8 cellular contexts compared by ENCODE assay signal in the genomic region with DNA sequence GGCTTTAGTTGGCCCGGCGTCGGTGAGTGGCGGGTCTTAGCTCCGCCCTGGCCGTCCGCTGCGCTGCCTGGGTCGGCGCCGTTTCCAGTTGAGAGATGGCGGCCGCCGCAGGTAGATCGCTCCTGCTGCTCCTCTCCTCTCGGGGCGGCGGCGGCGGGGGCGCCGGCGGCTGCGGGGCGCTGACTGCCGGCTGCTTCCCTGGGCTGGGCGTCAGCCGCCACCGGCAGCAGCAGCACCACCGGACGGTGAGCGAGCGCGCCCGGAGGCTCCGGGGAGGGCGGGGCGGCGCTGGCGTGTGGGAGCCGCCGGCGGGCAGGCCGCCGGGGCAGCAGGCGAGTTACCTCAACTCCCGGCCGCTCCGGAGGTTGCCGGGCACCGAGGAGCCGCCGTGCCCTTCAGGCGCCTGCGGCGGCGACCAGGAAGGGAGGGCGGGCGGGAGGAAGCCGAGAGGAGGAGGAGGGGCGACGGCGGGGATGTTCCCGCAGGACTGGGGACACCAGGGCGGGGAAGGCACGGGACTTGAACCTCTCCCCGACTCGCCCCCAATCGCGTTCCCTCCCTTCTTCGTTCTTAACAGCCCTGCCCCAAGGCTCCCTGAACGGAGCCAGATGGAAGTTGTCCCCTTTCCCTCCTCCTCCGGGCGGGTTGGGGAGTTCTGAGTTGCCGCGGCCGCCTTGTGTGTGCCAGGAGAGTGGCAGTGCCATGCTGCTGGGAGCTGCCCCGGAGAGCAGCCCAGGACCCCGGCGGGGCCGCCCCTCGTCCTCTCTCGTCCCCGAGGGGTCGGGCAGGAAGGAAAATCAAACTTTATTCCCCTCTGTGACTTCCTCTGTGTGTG. TPM values are rescaled to one million over a fixed set of nuclear protein-coding genes. Genes with fewer than 3 reads are reported as not detected.
DNase-seq lines count a peak whose midpoint lies in the region; ATAC-seq and TF ChIP-seq lines count a peak whose summit lies in the region.

A gene with protein sequence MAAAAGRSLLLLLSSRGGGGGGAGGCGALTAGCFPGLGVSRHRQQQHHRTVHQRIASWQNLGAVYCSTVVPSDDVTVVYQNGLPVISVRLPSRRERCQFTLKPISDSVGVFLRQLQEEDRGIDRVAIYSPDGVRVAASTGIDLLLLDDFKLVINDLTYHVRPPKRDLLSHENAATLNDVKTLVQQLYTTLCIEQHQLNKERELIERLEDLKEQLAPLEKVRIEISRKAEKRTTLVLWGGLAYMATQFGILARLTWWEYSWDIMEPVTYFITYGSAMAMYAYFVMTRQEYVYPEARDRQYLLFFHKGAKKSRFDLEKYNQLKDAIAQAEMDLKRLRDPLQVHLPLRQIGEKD (plus strand): TSS at position 87 of the 835 bp plus-strand sequence. CDS start 9 bp downstream, at position 96.

- H3K36me3 ChIP-seq in neural progenitor cell (no peaks in the 10 kb centered on the region), stomach (no peaks in the 10 kb centered on the region)

- H3K27ac ChIP-seq in HL-60 (replicated peaks) (peak within 1 kb of the TSS; percentile 83), foreskin keratinocyte (peak within 1 kb of the TSS; percentile 77), neural progenitor cell (no peak within 1 kb of the TSS), stomach (peak within 1 kb of the TSS; percentile 91 to 98 (median 96))

- H3K27ac Mint-ChIP-seq in neural progenitor cell: peak within 1 kb of the TSS; percentile 65

- H3K79me2 ChIP-seq in neural progenitor cell (ENCODE audit: low read depth): peaks cover 50% of the 10 kb centered on the region

- no peak for TF ChIP-seq CTCF in HL-60 (IDR thresholded peaks at IDR 0.05; ENCODE audit: insufficient read depth, low read length)
- TF ChIP-seq CTCF in foreskin keratinocyte (conservative IDR thresholded peaks at IDR 0.05): peak; percentile 2
- TF ChIP-seq CTCF in neural progenitor cell (IDR thresholded peaks at IDR 0.05): no peak
- no peak for TF ChIP-seq CTCF in stomach (IDR thresholded peaks at IDR 0.05)

- DNase-seq in CMK (ENCODE audit: low read depth) (peak; percentile 94), HL-60 (ENCODE audit: low read depth in 1 of 2, low spot score in 1 of 2) (peak; percentile 47 to 84), RPMI7951 (ENCODE audit: low read depth) (peak; percentile 61), activated gamma-delta T cell (lab: John Stamatoyannopoulos, UW) (peak; percentile 75), foreskin keratinocyte (peak; percentile 22 to 37), neural progenitor cell (ENCODE audit: low spot score) (peak; percentile 98), stomach (peak; percentile 97)

- H3K9me3 Mint-ChIP-seq in neural progenitor cell: no peaks in the 10 kb centered on the region

- peak; percentile 78 for ATAC-seq in GM19467 (IDR thresholded peaks at IDR 0.05; ENCODE audit: unreplicated experiment)
- ATAC-seq in foreskin keratinocyte: peak; percentile 94

- H3K27me3 ChIP-seq in HL-60 (ENCODE audit: insufficient read depth, poor library complexity, severe bottlenecking): no peaks in the 10 kb centered on the region
- H3K27me3 ChIP-seq in foreskin keratinocyte: no peaks in the 10 kb centered on the region
- H3K27me3 ChIP-seq in neural progenitor cell: no peaks in the 10 kb centered on the region
- H3K27me3 ChIP-seq in stomach: no peaks in the 10 kb centered on the region

- no peaks in the 10 kb centered on the region for H3K36me3 Mint-ChIP-seq in neural progenitor cell

- peak within 1 kb of the TSS; percentile 16 for H2AFZ ChIP-seq in neural progenitor cell (replicated peaks)

- peaks cover 36% of the 10 kb centered on the region for H3K4me1 Mint-ChIP-seq in neural progenitor cell

- H3K4me1 ChIP-seq in foreskin keratinocyte: peaks cover 19% of the 10 kb centered on the region
- peaks cover 9% of the 10 kb centered on the region for H3K4me1 ChIP-seq in neural progenitor cell
- peaks cover 11 to 56% (median 34%) of the 10 kb centered on the region in 4 donors for H3K4me1 ChIP-seq in stomach

- H3K4me3 ChIP-seq in HL-60 (replicated peaks; ENCODE audit: insufficient read depth, low read length): peak within 1 kb of the TSS; percentile 72
- peak within 1 kb of the TSS; percentile 92 for H3K4me3 ChIP-seq in neural progenitor cell
- H3K4me3 ChIP-seq in stomach: peak within 1 kb of the TSS; percentile 59 to 87 (median 80)

- intact Hi-C loops in stomach (cut with DNase I; ENCODE audit: low total_unique reads): loop anchor here (10.0 kb wide), 1 partner anchor 143 kb away; no protein-coding TSS in a partner anchor

- peak within 1 kb of the TSS; percentile 80 for H3K4me2 ChIP-seq in neural progenitor cell

- WGBS in stomach, 5 donors: 0 to 1% (median 0%) methylated on average over 30 to 85 of the region's 85 CpGs

- H3F3A ChIP-seq in neural progenitor cell (ENCODE audit: low read depth): no peaks in the 10 kb centered on the region

- TF ChIP-seq POLR2A in stomach (IDR thresholded peaks at IDR 0.05): no peak

- peaks cover 31% of the 10 kb centered on the region for H4K20me1 ChIP-seq in neural progenitor cell (ENCODE audit: low read depth)

- H3K4me3 Mint-ChIP-seq in neural progenitor cell: peak within 1 kb of the TSS; percentile 95

- H3K9ac ChIP-seq in neural progenitor cell: peak within 1 kb of the TSS; percentile 74

- TF ChIP-seq EP300 in stomach (IDR thresholded peaks at IDR 0.05): no peak

- H3K9me3 ChIP-seq in neural progenitor cell (ENCODE audit: low read depth) (no peaks in the 10 kb centered on the region), stomach (no peaks in the 10 kb centered on the region)

- H3K27me3 Mint-ChIP-seq in neural progenitor cell (ENCODE audit: insufficient read depth, low read depth): no peaks in the 10 kb centered on the region

RNA-seq across cellular contexts. Expression of the gene that starts here (rescaled TPM):
- total RNA-seq in RPMI7951 (2014; rRNA removed; shearing (Covaris generic)): 26.0 and 31.1 TPM in 2 replicates
- total RNA-seq in foreskin keratinocyte (30.6 and 34.1 TPM in 2 replicates), neural progenitor cell (ENCODE audit: low replicate concordance) (54.2 and 66.3 TPM in 2 replicates), stomach (10 to 100 TPM; 15.2 to 90.1 (median 33.9) TPM)
- polyA plus RNA-seq in foreskin keratinocyte (20.7 and 25.1 TPM in 2 replicates), stomach (10 to 100 TPM; 16.6 to 70.3 (median 28.1) TPM)

Comparison
In these comparisons a context has a peak if more than half of its experiments do, and no peak if none do; other contexts are left out.
1. DNase-seq: peak in every context shown above with its lines; median percentile 98 in neural progenitor cell; 97 in stomach; 94 in CMK; 75 in activated gamma-delta T cell; 66 in HL-60; 61 in RPMI7951; 30 in foreskin keratinocyte.